8 cellular contexts compared by ENCODE assay signal in genomic region chr20:63580796-63581461, GRCh38. TPM values are rescaled to one million over a fixed set of nuclear protein-coding genes. Genes with fewer than 3 reads are reported as not detected.
DNase-seq lines count a peak whose midpoint lies in the region; ATAC-seq and TF ChIP-seq lines count a peak whose summit lies in the region.

No MANE protein-coding gene starts in this region.

- H3K4me3 ChIP-seq in epithelial cell of proximal tubule (ENCODE audit: low read depth, low read length) (no peak overlapping the region), sigmoid colon (no peak overlapping the region)

- intact Hi-C loops in sigmoid colon (cut with DNase I), result no loop called here

- no peak for ATAC-seq in HG02763 (IDR thresholded peaks at IDR 0.05; ENCODE audit: unreplicated experiment)

- peak; percentile 46 for DNase-seq in NCI-H1436 (lab: John Stamatoyannopoulos, UW)
- DNase-seq in NCI-H1436 treated with DMSO at 0.1 percent for 48 hours (lab: John Stamatoyannopoulos, UW), result no peak
- peak; percentile 6 for DNase-seq in NCI-H1694 (lab: John Stamatoyannopoulos, UW)
- DNase-seq in activated CD8-positive, alpha-beta memory T cell treated with anti-CD3 and anti-CD28 coated beads for 1 hour (ENCODE audit: extremely low read depth in 1 of 2, low read depth in 1 of 2), result peak; percentile 42 to 59
- peak; percentile 29 for DNase-seq in epithelial cell of proximal tubule (ENCODE audit: low read depth)
- DNase-seq in sigmoid colon, result peak; percentile 57
- DNase-seq in OCI-M2 (lab: John Stamatoyannopoulos, UW; ENCODE audit: unreplicated experiment), result no peak

- no peaks in the 10 kb centered on the region for H3K36me3 ChIP-seq in sigmoid colon

- peak; percentile 80 for TF ChIP-seq CTCF in epithelial cell of proximal tubule (conservative IDR thresholded peaks at IDR 0.05; ENCODE audit: low read depth, low read length)
- TF ChIP-seq CTCF in sigmoid colon (IDR thresholded peaks at IDR 0.05), result no peak

- H3K9me3 ChIP-seq in sigmoid colon, result no peaks in the 10 kb centered on the region

- no peaks in the 10 kb centered on the region for H3K27me3 ChIP-seq in sigmoid colon

- TF ChIP-seq POLR2A in sigmoid colon (IDR thresholded peaks at IDR 0.05), result no peak

- peaks cover 0 to 9% (median 4%) of the 10 kb centered on the region in 4 donors for H3K4me1 ChIP-seq in sigmoid colon

- TF ChIP-seq EP300 in sigmoid colon (IDR thresholded peaks at IDR 0.05), result no peak

- no peak overlapping the region for H3K27ac ChIP-seq in sigmoid colon

- 48 to 50% methylated on average over 12 of the region's 12 CpGs for WGBS in sigmoid colon, 2 donors

RNA-seq across cellular contexts. Expression of gene HELZ2, which starts 6.9 kb away (rescaled TPM):
- 25.7 and 48.8 TPM in 2 replicates for total RNA-seq in epithelial cell of proximal tubule
- 10 to 100 TPM in 3 of 4 donors, 1 to 10 TPM in 1; 9.5 to 48.1 (median 15.4) TPM for total RNA-seq in sigmoid colon
- 10 to 100 TPM in 1 of 3 donors, 1 to 10 TPM in 2; 1.2 to 38.4 (median 3.5) TPM for polyA plus RNA-seq in sigmoid colon

RNA-seq across cellular contexts. Expression of gene FNDC11, which starts 27.0 kb away (rescaled TPM):
- total RNA-seq in epithelial cell of proximal tubule (1.7 TPM in 2 replicates), sigmoid colon (under 1 TPM; 0.16 to 0.55 (median 0.45) TPM)
- under 1 TPM in 2 of 3 donors, not detected in 1; under 0.01 to 0.47 TPM for polyA plus RNA-seq in sigmoid colon

RNA-seq across cellular contexts. Expression of gene SRMS, which starts 33.4 kb away (rescaled TPM):
- total RNA-seq in epithelial cell of proximal tubule (not detected in 2 replicates), sigmoid colon (not detected)
- polyA plus RNA-seq in sigmoid colon, result 1 to 10 TPM in 1 of 3 donors, under 1 TPM in 1, not detected in 1; 0.19 to 2.4 TPM

RNA-seq across cellular contexts. Expression of gene PTK6, which starts 43.8 kb away (rescaled TPM):
- total RNA-seq in epithelial cell of proximal tubule (not detected in 2 replicates), sigmoid colon (under 1 TPM in 2 of 4 donors, not detected in 2; 0.28 to 0.36 TPM)
- polyA plus RNA-seq in sigmoid colon, result 10 to 100 TPM; 59.5 to 80.7 (median 73.3) TPM

RNA-seq across cellular contexts. Expression of gene GMEB2, which starts 46.0 kb away (rescaled TPM):
- total RNA-seq in epithelial cell of proximal tubule, result 10.5 and 10.7 TPM in 2 replicates
- 1 to 10 TPM; 6.2 to 8.2 (median 8.0) TPM for total RNA-seq in sigmoid colon
- 10 to 100 TPM in 1 of 3 donors, 1 to 10 TPM in 2; 6.0 to 15.1 (median 7.4) TPM for polyA plus RNA-seq in sigmoid colon

Comparison
In these comparisons a context has a peak if more than half of its experiments do, and no peak if none do; other contexts are left out.
1. DNase-seq: peak in NCI-H1436 (single experiment), NCI-H1694 (single experiment), activated CD8-positive, alpha-beta memory T cell treated with anti-CD3 and anti-CD28 coated beads for 1 hour (2 of 2), epithelial cell of proximal tubule (single experiment) and sigmoid colon (single experiment); none in NCI-H1436 treated with DMSO at 0.1 percent for 48 hours (single experiment) and OCI-M2 (single experiment).